6 cellular contexts compared by ENCODE assay signal in genomic region chr7:76516932-76517331, GRCh38. TPM values are rescaled to one million over a fixed set of nuclear protein-coding genes. Genes with fewer than 3 reads are reported as not detected.
"Had no signal": no experiment of that assay in that cellular context is flagged by ENCODE, and none has a peak within 500 bp of the region (broad histone marks: within the 10 kb centered on the region; RNA-seq: fewer than 3 reads in every experiment).

No MANE protein-coding gene starts in this region.

RNA-seq across cellular contexts. Expression of gene UPK3B, which starts 6.6 kb away (rescaled TPM):
- total RNA-seq: H4 had no signal
- polyA plus RNA-seq: GM23248 had no signal

RNA-seq across cellular contexts. Expression of gene SPDYE16, which starts 26.2 kb away (rescaled TPM):
- total RNA-seq: GM23248, GM23338, H1, H4, H7, H9 had no signal
- polyA plus RNA-seq: H1 had no signal
